Comparison of ENCODE assay signal across 29 cellular contexts in genomic region chr2:186183406-186183805, GRCh38.
"Had no signal": no experiment of that assay in that cellular context is flagged by ENCODE, and none has a peak within 500 bp of the region (broad histone marks: within the 10 kb centered on the region; RNA-seq: fewer than 3 reads in every experiment).

No MANE protein-coding gene starts in this region.

- H3K27me3 Mint-ChIP-seq: activated naive CD8-positive, alpha-beta T cell treated with anti-CD3 and anti-CD28 coated beads for 36 hours; progenitor cell of endocrine pancreas; stimulated activated naive CD8-positive, alpha-beta T cell treated with anti-CD3 and anti-CD28 coated beads, Interleukin-15, Interleukin-2, amounts not matched to agents 100 ng/mL and 50 ng/mL, for 24 hours; type B pancreatic cell had no signal

- H3K4me1 ChIP-seq: body of pancreas, left ventricle myocardium inferior, right lobe of liver, uterus had no signal

- H3K9me3 ChIP-seq: adrenal gland, body of pancreas, neutrophil, ovary, right lobe of liver, uterus had no signal

- H3K9me3 Mint-ChIP-seq: activated naive CD4-positive, alpha-beta T cell treated with anti-CD3 and anti-CD28 coated beads for 36 hours; T-helper 2 cell treated with Interferon-gamma antibody and Interleukin-4, amounts not matched to agents 5 μg/mL and 100 μg/mL, for 36 hours; type B pancreatic cell had no signal

- H3K27me3 ChIP-seq: adrenal gland, body of pancreas, cardiac muscle cell, gastroesophageal sphincter, hepatocyte, neutrophil, ovary, right lobe of liver, uterus had no signal

- H3K27ac ChIP-seq: adrenal gland, body of pancreas, cardiac muscle cell, gastroesophageal sphincter, hepatocyte, left ventricle myocardium inferior, neutrophil, ovary, right lobe of liver, uterus, VCaP had no signal

- DNase-seq: activated CD4-positive, alpha-beta T cell treated with anti-CD3 and anti-CD28 coated beads for 48 hours; activated CD4-positive, alpha-beta T cell treated with anti-CD3 and anti-CD28 coated beads, Interleukin-2, amount 50 U/mL, for 48 hours; activated CD8-positive, alpha-beta memory T cell treated with anti-CD3 and anti-CD28 coated beads for 24 hours; activated effector memory CD4-positive, alpha-beta T cell treated with anti-CD3 and anti-CD28 coated beads, Interleukin-2, amount 50 U/mL, for 16 hours; activated naive CD4-positive, alpha-beta T cell treated with anti-CD3 and anti-CD28 coated beads for 36 hours; activated naive CD8-positive, alpha-beta T cell treated with anti-CD3 and anti-CD28 coated beads for 36 hours; adrenal gland; aorta; body of pancreas; cortex of kidney; islet precursor cell; left ventricle myocardium inferior; ovary; right lobe of liver; stimulated activated CD4-positive, alpha-beta T cell treated with anti-CD3 and anti-CD28 coated beads, Interleukin-2, amount 100 ng/mL, for 48 hours; substantia nigra; uterus had no signal

- H2AFZ ChIP-seq: hepatocyte had no signal

- H3K4me3 Mint-ChIP-seq: activated naive CD4-positive, alpha-beta T cell treated with anti-CD3 and anti-CD28 coated beads for 36 hours; activated naive CD8-positive, alpha-beta T cell treated with anti-CD3 and anti-CD28 coated beads for 36 hours; nephron; stimulated activated naive CD8-positive, alpha-beta T cell treated with anti-CD3 and anti-CD28 coated beads, Interleukin-15, Interleukin-2, amounts not matched to agents 100 ng/mL and 50 ng/mL, for 24 hours; T-helper 2 cell treated with Interferon-gamma antibody and Interleukin-4, amounts not matched to agents 5 μg/mL and 100 μg/mL, for 36 hours; type B pancreatic cell had no signal

- H3K4me2 ChIP-seq: hepatocyte had no signal

- H3K27ac Mint-ChIP-seq: activated naive CD4-positive, alpha-beta T cell treated with anti-CD3 and anti-CD28 coated beads for 36 hours; activated naive CD8-positive, alpha-beta T cell treated with anti-CD3 and anti-CD28 coated beads for 36 hours; nephron; progenitor cell of endocrine pancreas; stimulated activated naive CD8-positive, alpha-beta T cell treated with anti-CD3 and anti-CD28 coated beads, Interleukin-15, Interleukin-2, amounts not matched to agents 100 ng/mL and 50 ng/mL, for 24 hours; T-helper 2 cell treated with Interferon-gamma antibody and Interleukin-4, amounts not matched to agents 5 μg/mL and 100 μg/mL, for 36 hours; type B pancreatic cell had no signal

- H3K36me3 ChIP-seq: adrenal gland, cardiac muscle cell, gastroesophageal sphincter, left ventricle myocardium inferior, neutrophil, ovary, right lobe of liver, uterus had no signal

- H3K4me3 ChIP-seq: adrenal gland, body of pancreas, cardiac muscle cell, gastroesophageal sphincter, hepatocyte, left ventricle myocardium inferior, lung, ovary, right lobe of liver, uterus had no signal

- H3K79me2 ChIP-seq: hepatocyte had no signal

- ATAC-seq: activated CD4-positive, CD25-positive, alpha-beta regulatory T cell treated with anti-CD3 and anti-CD28 coated beads, Interleukin-2, amount 50 U/mL, for 24 hours; body of pancreas; gastroesophageal sphincter; right lobe of liver had no signal

- H3K36me3 Mint-ChIP-seq: activated naive CD8-positive, alpha-beta T cell treated with anti-CD3 and anti-CD28 coated beads for 36 hours; type B pancreatic cell had no signal
